1 cellular context compared by ENCODE assay signal in genomic region chr19:36850646-36851442, GRCh38.
A peak's percentile ranks its signal among the peaks of the same experiment; 100 is the strongest.
TF ChIP-seq lines count a peak whose summit lies in the region.

ZNF345 (plus strand) TSS chr19:36850876; CDS start chr19:36876831, 25,955 bp downstream.

TF ChIP-seq in GM12878, 131 proteins besides CTCF, POLR2A, EP300 and RAD21 (continued from another document and continues in another):
- TF ChIP-seq PRDM15 (CRISPR knock-in tag; IDR thresholded peaks at IDR 0.05) (no peak), SIX5 (IDR thresholded peaks at IDR 0.05; ENCODE audit: low read depth, low read length, severe bottlenecking) (peak; percentile 84), MYC (IDR thresholded peaks at IDR 0.05; ENCODE audit: insufficient read depth, insufficient read length, insufficient replicate concordance, low read length, severe bottlenecking) (no peak), MXI1 (IDR thresholded peaks at IDR 0.05; ENCODE audit: low read depth, low read length) (no peak), CHD1 (IDR thresholded peaks at IDR 0.05; ENCODE audit: low read depth, low read length) (no peak), SPI1 (IDR thresholded peaks at IDR 0.05; ENCODE audit: borderline replicate concordance, insufficient read depth, low read depth, low read length) (no peak), STAT1 (conservative IDR thresholded peaks at IDR 0.05) (no peak), ZBTB33 (IDR thresholded peaks at IDR 0.05) (no peak), ZZZ3 (IDR thresholded peaks at IDR 0.05; ENCODE audit: control insufficient read depth, insufficient read length, low read depth) (no peak), IRF4 (IDR thresholded peaks at IDR 0.05; ENCODE audit: low read depth, low read length) (no peak), SP1 (IDR thresholded peaks at IDR 0.05; ENCODE audit: low read depth, low read length) (peak; percentile 14), RBBP5 (conservative IDR thresholded peaks at IDR 0.05) (no peak), BRCA1 (IDR thresholded peaks at IDR 0.05; ENCODE audit: low read depth, low read length) (peak; percentile 77), ZNF217 (IDR thresholded peaks at IDR 0.05) (no peak), E4F1 (IDR thresholded peaks at IDR 0.05; ENCODE audit: borderline replicate concordance, partially characterized antibody) (no peak), SUPT20H (IDR thresholded peaks at IDR 0.05; ENCODE audit: borderline replicate concordance, control insufficient read depth, low read depth, low read length) (no peak), USF1 (IDR thresholded peaks at IDR 0.05; ENCODE audit: borderline replicate concordance, extremely low read length, insufficient read depth, low read depth, low read length) (no peak), IKZF1 (conservative IDR thresholded peaks at IDR 0.05) (peak; percentile 50), SIN3A (IDR thresholded peaks at IDR 0.05; ENCODE audit: low read depth, low read length) (peak; percentile 67), YBX1 (IDR thresholded peaks at IDR 0.05) (no peak), SREBF1 (IDR thresholded peaks at IDR 0.05; ENCODE audit: low read length) (no peak), ZNF687 (IDR thresholded peaks at IDR 0.05) (no peak), ZNF207 (IDR thresholded peaks at IDR 0.05; ENCODE audit: borderline replicate concordance) (no peak), WRNIP1 (IDR thresholded peaks at IDR 0.05; ENCODE audit: borderline replicate concordance, low read depth, low read length) (no peak), ZBED1 (IDR thresholded peaks at IDR 0.05; ENCODE audit: borderline replicate concordance) (no peak), ESRRA (IDR thresholded peaks at IDR 0.05; ENCODE audit: low read length) (no peak), RELA (IDR thresholded peaks at IDR 0.05; ENCODE audit: borderline replicate concordance, partially characterized antibody) (no peak), GATAD2B (conservative IDR thresholded peaks at IDR 0.05; ENCODE audit: low read depth) (no peak), SMARCA5 (IDR thresholded peaks at IDR 0.05) (no peak), IRF5 (IDR thresholded peaks at IDR 0.05; ENCODE audit: borderline replicate concordance) (peak; percentile 20; the same call in 1 of the 2 replicates), SMAD1 (IDR thresholded peaks at IDR 0.05; ENCODE audit: low read depth, partially characterized antibody) (no peak), NBN (IDR thresholded peaks at IDR 0.05) (peak; percentile 17; the same call in 1 of the 2 replicates), ZNF592 (IDR thresholded peaks at IDR 0.05) (no peak), LARP7 (IDR thresholded peaks at IDR 0.05) (no peak), HCFC1 (IDR thresholded peaks at IDR 0.05; ENCODE audit: low read length) (peak; percentile 86), NR2F1 (conservative IDR thresholded peaks at IDR 0.05) (no peak), JUNB (IDR thresholded peaks at IDR 0.05) (no peak), NR2C2 (IDR thresholded peaks at IDR 0.05; ENCODE audit: borderline replicate concordance, control insufficient read depth, insufficient read length, low read depth) (no peak), ZBTB4 (CRISPR knock-in tag; IDR thresholded peaks at IDR 0.05) (no peak), HDAC6 (IDR thresholded peaks at IDR 0.05; ENCODE audit: unreplicated experiment) (no peak)
